2 cellular contexts compared by ENCODE assay signal in genomic region chr19:10648360-10648759, GRCh38.
TF ChIP-seq lines count a peak whose summit lies in the region.

No MANE protein-coding gene starts in this region.

TF ChIP-seq in HEK293T, 16 proteins besides CTCF, POLR2A, EP300 and RAD21:
- peak; percentile 50 for TF ChIP-seq PKNOX1 (IDR thresholded peaks at IDR 0.05)
- TF ChIP-seq L3MBTL2 (conservative IDR thresholded peaks at IDR 0.05), result no peak
TF ChIP-seq in HEK293T: peak in this region for 1.

TF ChIP-seq in H1, 55 proteins besides CTCF, POLR2A, EP300 and RAD21:
- no peak for TF ChIP-seq SP2 (IDR thresholded peaks at IDR 0.05; ENCODE audit: low read length)
TF ChIP-seq in H1: peak in this region for 0.
